ENCODE assay signal across 13 cellular contexts in the genomic region with DNA sequence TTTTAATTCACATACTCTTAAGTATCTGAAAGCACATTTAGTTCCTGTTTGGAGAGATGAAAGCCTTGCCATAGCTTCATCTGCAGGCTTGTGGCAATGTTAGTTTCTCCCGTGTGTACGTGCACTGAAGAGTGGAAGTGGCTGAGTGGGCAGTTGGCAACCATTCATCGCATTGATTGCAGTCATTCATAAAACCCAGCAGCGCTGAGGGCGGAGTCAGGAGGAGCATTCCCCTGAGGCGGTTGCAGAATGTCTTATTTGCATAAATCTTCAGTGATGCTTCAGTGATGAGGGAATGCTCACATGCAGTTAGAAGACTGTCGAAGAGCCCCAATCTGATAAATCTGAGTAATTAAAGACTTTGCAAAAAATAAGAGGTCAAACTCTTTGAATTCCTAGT.
DNase-seq lines count a peak whose midpoint lies in the region; ATAC-seq and TF ChIP-seq lines count a peak whose summit lies in the region.
"Had no signal": no experiment of that assay in that cellular context is flagged by ENCODE, and none has a peak within 500 bp of the region (broad histone marks: within the 10 kb centered on the region; RNA-seq: fewer than 3 reads in every experiment).

No MANE protein-coding gene starts in this region.

- no peak overlapping the region for H3K4ac ChIP-seq in mesendoderm (ENCODE audit: low read depth, low read length)

- no peak overlapping the region for H4K8ac ChIP-seq in mesendoderm (ENCODE audit: low read depth, low read length)

- H3K4me1 ChIP-seq in HAP-1: no peaks in the 10 kb centered on the region; the same call in 1 of the 2 replicates
- no peaks in the 10 kb centered on the region for H3K4me1 ChIP-seq in mesendoderm (ENCODE audit: control insufficient read depth, low read depth, low read length)

- no peak overlapping the region for H3K56ac ChIP-seq in mesendoderm (ENCODE audit: low read length)

- no peak overlapping the region for H3K4me2 ChIP-seq in mesendoderm (ENCODE audit: low read length)

- no peaks in the 10 kb centered on the region for H3K9me3 ChIP-seq in HAP-1

- H3K36me3 ChIP-seq in GM06990 (ENCODE audit: control insufficient read depth, insufficient read depth, low read length): no peaks in the 10 kb centered on the region
- no peaks in the 10 kb centered on the region for H3K36me3 ChIP-seq in HAP-1 (replicated peaks)
- no peaks in the 10 kb centered on the region for H3K36me3 ChIP-seq in mesendoderm (ENCODE audit: control insufficient read depth, insufficient read depth, low read length)

- H2BK120ac ChIP-seq in mesendoderm (ENCODE audit: low read depth, low read length): no peak overlapping the region

- no peaks in the 10 kb centered on the region for H3K27me3 ChIP-seq in GM06990 (replicated peaks; ENCODE audit: control insufficient read depth, insufficient read depth, low read length)
- no peaks in the 10 kb centered on the region for H3K27me3 ChIP-seq in HAP-1 (ENCODE audit: low read depth)
- H3K27me3 ChIP-seq in mesendoderm (ENCODE audit: insufficient read depth, low read length, poor library complexity): no peaks in the 10 kb centered on the region

- no peak overlapping the region for H2BK15ac ChIP-seq in mesendoderm (replicated peaks; ENCODE audit: low read depth)

- H3K23ac ChIP-seq in mesendoderm (ENCODE audit: low read length): no peak overlapping the region

- ATAC-seq in GM21360 (IDR thresholded peaks at IDR 0.05; ENCODE audit: unreplicated experiment): no peak
- ATAC-seq: natural killer cell, T-helper 17 cell had no signal

- no peak overlapping the region for H3K27ac ChIP-seq in mesendoderm (ENCODE audit: low read depth, low read length)
- H3K27ac ChIP-seq: RWPE1 had no signal

- in situ Hi-C loops in HAP-1 (cut with MboI; ENCODE audit: low sequenced_read_pairs): no loop called here

- no peak for TF ChIP-seq CTCF in GM06990 (IDR thresholded peaks at IDR 0.05; ENCODE audit: insufficient read depth, low read length, poor library complexity, severe bottlenecking)

- H3K9ac ChIP-seq in mesendoderm (ENCODE audit: low read length): no peak overlapping the region

- no CpG with 5 or more reads among the region's 7 CpGs for WGBS in mesendoderm (ENCODE audit: extremely low coverage, insufficient coverage, low lambda C conversion rate)

- H4K5ac ChIP-seq in mesendoderm (ENCODE audit: low read length): no peak overlapping the region

- no peak overlapping the region for H2BK5ac ChIP-seq in mesendoderm (ENCODE audit: low read length)

- peak; percentile 27 for DNase-seq in GM06990 (ENCODE audit: extremely low read depth, insufficient read length)
- peak; percentile 20 to 52 for DNase-seq in HAP-1 (ENCODE audit: low spot score in 2 of 2)
- DNase-seq in NCI-H69 (lab: John Stamatoyannopoulos, UW): peak; percentile 62
- peak; percentile 28 for DNase-seq in mesendoderm
- no peak for DNase-seq in activated CD4-positive, CD25-positive, alpha-beta regulatory T cell treated with anti-CD3 and anti-CD28 coated beads, Interleukin-2, amount 50 U/mL, for 72 hours
- no peak for DNase-seq in NCI-H128 (lab: John Stamatoyannopoulos, UW; ENCODE audit: unreplicated experiment)
- DNase-seq: activated CD4-positive, alpha-beta T cell treated with anti-CD3 and anti-CD28 coated beads, Interleukin-2, amount 10 ng/mL, durations not matched to agents 7 days and 5 days; KBM-7; natural killer cell; stimulated activated naive CD4-positive, alpha-beta T cell treated with Interleukin-2 at 50 U/mL for 16 hours; T-helper 17 cell had no signal

- H3K79me1 ChIP-seq in mesendoderm (ENCODE audit: low read length): no peaks in the 10 kb centered on the region

- H3K18ac ChIP-seq in mesendoderm (ENCODE audit: low read length): no peak overlapping the region

- H3K4me3 ChIP-seq in GM06990 (replicated peaks; ENCODE audit: low read depth, low read length) (no peak overlapping the region), HAP-1 (no peak overlapping the region), mesendoderm (ENCODE audit: low read length) (no peak overlapping the region)

- H3K79me2 ChIP-seq in mesendoderm (ENCODE audit: control insufficient read depth, insufficient read depth, low read length): no peaks in the 10 kb centered on the region

- H2AK5ac ChIP-seq in mesendoderm (ENCODE audit: low read length): no peak overlapping the region

Comparison
In these comparisons a context has a peak if more than half of its experiments do, and no peak if none do; other contexts are left out.
1. DNase-seq: peak in GM06990 (single experiment), HAP-1 (2 of 2), NCI-H69 (single experiment) and mesendoderm (single experiment); none in activated CD4-positive, CD25-positive, alpha-beta regulatory T cell treated with anti-CD3 and anti-CD28 coated beads, Interleukin-2, amount 50 U/mL, for 72 hours (single experiment) and NCI-H128 (single experiment).